8 cellular contexts compared by ENCODE assay signal in genomic region chr16:4052801-4053662, GRCh38.
DNase-seq lines count a peak whose midpoint lies in the region; ATAC-seq and TF ChIP-seq lines count a peak whose summit lies in the region.

No MANE protein-coding gene starts in this region.

- TF ChIP-seq POLR2A in vagina (IDR thresholded peaks at IDR 0.05), result no peak

- peak; percentile 98 for DNase-seq in DMS53 (lab: John Stamatoyannopoulos, UW)
- peak; percentile 47 for DNase-seq in NCI-H2227 treated with DMSO at 0.1 percent for 48 hours (lab: John Stamatoyannopoulos, UW)
- DNase-seq in caudate nucleus (lab: John Stamatoyannopoulos, UW), result peak in 49 of 61 donors; percentile 2 to 73 (median 48)
- peak; percentile 83 for DNase-seq in lower lobe of right lung
- DNase-seq in vagina (ENCODE audit: extremely low spot score in 2 of 2), result no peak
- no peak for DNase-seq in central memory CD4-positive, alpha-beta T cell
- DNase-seq in activated T-helper 2 cell treated with anti-CD3 and anti-CD28 coated beads, Interferon-gamma antibody, Interleukin-2, Interleukin-4, amounts not matched to agents 10 μg/mL and 5 μg/mL and 100 μg/mL, durations not matched to agents 14 hours and 24 hours and 36 hours (ENCODE audit: low spot score), result no peak

- peaks cover 3% of the 10 kb centered on the region for H3K4me1 Mint-ChIP-seq in activated T-helper 2 cell treated with anti-CD3 and anti-CD28 coated beads, Interferon-gamma antibody, Interleukin-2, Interleukin-4, amounts not matched to agents 10 μg/mL and 5 μg/mL and 100 μg/mL, durations not matched to agents 14 hours and 24 hours and 36 hours (ENCODE audit: low read depth)

- H3K27me3 Mint-ChIP-seq in activated T-helper 2 cell treated with anti-CD3 and anti-CD28 coated beads, Interferon-gamma antibody, Interleukin-2, Interleukin-4, amounts not matched to agents 10 μg/mL and 5 μg/mL and 100 μg/mL, durations not matched to agents 14 hours and 24 hours and 36 hours (ENCODE audit: low read depth), result peaks cover 2% of the 10 kb centered on the region

- H3K4me3 ChIP-seq in lower lobe of right lung (peak overlapping the region; percentile 31), vagina (no peak overlapping the region)

- no peak overlapping the region for H3K27ac Mint-ChIP-seq in activated T-helper 2 cell treated with anti-CD3 and anti-CD28 coated beads, Interferon-gamma antibody, Interleukin-2, Interleukin-4, amounts not matched to agents 10 μg/mL and 5 μg/mL and 100 μg/mL, durations not matched to agents 14 hours and 24 hours and 36 hours

- no peaks in the 10 kb centered on the region for H3K36me3 ChIP-seq in lower lobe of right lung
- H3K36me3 ChIP-seq in vagina, result no peaks in the 10 kb centered on the region

- H3K9me3 ChIP-seq in lower lobe of right lung, result no peaks in the 10 kb centered on the region
- no peaks in the 10 kb centered on the region for H3K9me3 ChIP-seq in vagina

- H3K36me3 Mint-ChIP-seq in activated T-helper 2 cell treated with anti-CD3 and anti-CD28 coated beads, Interferon-gamma antibody, Interleukin-2, Interleukin-4, amounts not matched to agents 10 μg/mL and 5 μg/mL and 100 μg/mL, durations not matched to agents 14 hours and 24 hours and 36 hours (ENCODE audit: low read depth), result no peaks in the 10 kb centered on the region

- no peak overlapping the region for H3K4me3 Mint-ChIP-seq in activated T-helper 2 cell treated with anti-CD3 and anti-CD28 coated beads, Interferon-gamma antibody, Interleukin-2, Interleukin-4, amounts not matched to agents 10 μg/mL and 5 μg/mL and 100 μg/mL, durations not matched to agents 14 hours and 24 hours and 36 hours (ENCODE audit: low read depth)

- peaks cover 38% of the 10 kb centered on the region for H3K4me1 ChIP-seq in lower lobe of right lung
- peaks cover 34% of the 10 kb centered on the region for H3K4me1 ChIP-seq in vagina

- ATAC-seq in lower lobe of right lung (peak; percentile 78 to 89), HG02970 (IDR thresholded peaks at IDR 0.05; ENCODE audit: low FRiP score, unreplicated experiment) (no peak)

- no peaks in the 10 kb centered on the region for H3K9me3 Mint-ChIP-seq in activated T-helper 2 cell treated with anti-CD3 and anti-CD28 coated beads, Interferon-gamma antibody, Interleukin-2, Interleukin-4, amounts not matched to agents 10 μg/mL and 5 μg/mL and 100 μg/mL, durations not matched to agents 14 hours and 24 hours and 36 hours

- intact Hi-C loops in lower lobe of right lung (cut with DNase I) (no loop called here), vagina (cut with DNase I) (no loop called here)
- intact Hi-C loops in activated T-helper 2 cell treated with anti-CD3 and anti-CD28 coated beads, Interferon-gamma antibody, Interleukin-2, Interleukin-4, amounts not matched to agents 10 μg/mL and 5 μg/mL and 100 μg/mL, durations not matched to agents 14 hours and 24 hours and 36 hours (cut with micrococcal nuclease), result no loop called here

- peak overlapping the region; percentile 70 for H3K27ac ChIP-seq in caudate nucleus (ENCODE audit: low read depth, low read length)
- peak overlapping the region; percentile 86 for H3K27ac ChIP-seq in lower lobe of right lung
- peak overlapping the region; percentile 66 for H3K27ac ChIP-seq in vagina

- H3K27me3 ChIP-seq in lower lobe of right lung (ENCODE audit: low read depth) (no peaks in the 10 kb centered on the region), vagina (no peaks in the 10 kb centered on the region)

- TF ChIP-seq CTCF in lower lobe of right lung (IDR thresholded peaks at IDR 0.05) (no peak), vagina (IDR thresholded peaks at IDR 0.05) (no peak)

Comparison
In these comparisons a context has a peak if more than half of its experiments do, and no peak if none do; other contexts are left out.
1. DNase-seq: peak in DMS53 (single experiment), NCI-H2227 treated with DMSO at 0.1 percent for 48 hours (single experiment), caudate nucleus (49 of 61) and lower lobe of right lung (single experiment); none in vagina (0 of 2), central memory CD4-positive, alpha-beta T cell (single experiment) and activated T-helper 2 cell treated with anti-CD3 and anti-CD28 coated beads, Interferon-gamma antibody, Interleukin-2, Interleukin-4, amounts not matched to agents 10 μg/mL and 5 μg/mL and 100 μg/mL, durations not matched to agents 14 hours and 24 hours and 36 hours (single experiment).
2. Peak in every context shown above with its lines, with median percentiles within 50 percentile points of each other: H3K27ac ChIP-seq.